ENCODE assay signal across 22 cellular contexts in the genomic region with DNA sequence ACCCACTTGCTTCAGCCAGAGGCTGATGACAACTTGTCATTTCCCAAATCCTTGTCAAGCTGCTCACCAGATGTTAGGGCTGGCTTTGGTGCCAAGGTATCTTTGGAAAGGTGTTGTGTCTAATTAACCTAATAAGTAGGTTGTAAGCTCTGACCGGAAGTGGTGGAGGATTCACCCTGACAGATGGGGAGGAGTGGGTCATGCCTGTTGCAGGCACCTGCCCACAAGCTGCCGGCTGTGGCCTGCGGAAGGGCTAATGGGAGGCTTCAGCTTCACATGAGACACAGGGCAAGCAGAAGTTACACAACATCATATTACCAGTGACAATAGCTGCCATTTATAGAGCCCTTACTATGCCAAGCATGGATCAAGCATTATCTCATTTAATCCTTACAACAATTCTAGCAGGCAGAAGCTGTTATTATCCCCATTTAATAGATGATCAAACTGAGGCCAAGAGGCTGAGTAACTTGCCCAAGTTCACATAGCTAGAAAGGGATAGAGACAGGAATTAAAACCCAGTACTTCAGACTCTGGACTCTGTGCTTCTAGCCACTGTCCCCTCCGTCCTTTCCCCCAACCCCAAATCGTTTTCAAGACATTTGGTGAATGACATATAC.
DNase-seq lines count a peak whose midpoint lies in the region; ATAC-seq and TF ChIP-seq lines count a peak whose summit lies in the region.
"Had no signal": no experiment of that assay in that cellular context is flagged by ENCODE, and none has a peak within 500 bp of the region (broad histone marks: within the 10 kb centered on the region; RNA-seq: fewer than 3 reads in every experiment).

No MANE protein-coding gene starts in this region.

- ATAC-seq in left lobe of liver (no peak), GM21390 (IDR thresholded peaks at IDR 0.05; ENCODE audit: unreplicated experiment) (no peak)
- ATAC-seq: activated CD4-positive, CD25-positive, alpha-beta regulatory T cell treated with anti-CD3 and anti-CD28 coated beads, Interleukin-2, amount 50 U/mL, for 24 hours; activated naive CD8-positive, alpha-beta T cell treated with anti-CD3 and anti-CD28 coated beads, Interleukin-2, amount 50 U/mL, for 24 hours; CD8-positive, alpha-beta T cell; stimulated activated naive B cell treated with anti-CD40 and anti-IgM and Interleukin-4, amounts not matched to agents 10 μg/mL and 1 μg/mL and 100 μg/mL, for 72 hours had no signal

- no peaks in the 10 kb centered on the region for H4K20me1 ChIP-seq in OCI-LY1 (ENCODE audit: insufficient read depth, low read length)

- H3K9me3 ChIP-seq in OCI-LY1 (ENCODE audit: low read length) = 0 out of 2 replicates have a peak, but pooled peaks cover 6% of the 10 kb centered on the region
- H3K9me3 ChIP-seq: SJSA1, thoracic aorta had no signal

- H3F3A ChIP-seq in OCI-LY1 (ENCODE audit: insufficient read depth, low read length) = no peaks in the 10 kb centered on the region

- H3K9me2 ChIP-seq in OCI-LY1 (ENCODE audit: low read depth, low read length) = no peaks in the 10 kb centered on the region

- H3K4me3 ChIP-seq in HL-60 (replicated peaks; ENCODE audit: insufficient read depth, low read length) = no peak overlapping the region
- no peak overlapping the region for H3K4me3 ChIP-seq in OCI-LY1 (ENCODE audit: low read depth, low read length, poor library complexity, severe bottlenecking)
- H3K4me3 ChIP-seq: coronary artery, heart left ventricle, SJSA1, thoracic aorta had no signal

- no peak overlapping the region for H3K9ac ChIP-seq in OCI-LY1 (ENCODE audit: low read length)

- H3K79me2 ChIP-seq in OCI-LY1 (ENCODE audit: insufficient read depth, low read length) = no peaks in the 10 kb centered on the region

- H3K27ac ChIP-seq in HL-60 (replicated peaks) = peak overlapping the region; percentile 21; the same call in 1 of the 2 replicates
- peak overlapping the region; percentile 33 for H3K27ac ChIP-seq in OCI-LY1 (ENCODE audit: low read depth, low read length, poor library complexity, severe bottlenecking)
- H3K27ac ChIP-seq: coronary artery, heart left ventricle, SJSA1, thoracic aorta had no signal

- no peaks in the 10 kb centered on the region for H3K27me3 ChIP-seq in HL-60 (ENCODE audit: insufficient read depth, poor library complexity, severe bottlenecking)
- no peaks in the 10 kb centered on the region for H3K27me3 ChIP-seq in OCI-LY1 (ENCODE audit: insufficient read depth, low read length)
- H3K27me3 ChIP-seq: heart left ventricle, SJSA1 had no signal

- no peak overlapping the region for H3K4me2 ChIP-seq in OCI-LY1 (ENCODE audit: low read length)

- no peak overlapping the region for H2AFZ ChIP-seq in OCI-LY1 (ENCODE audit: low read length)

- TF ChIP-seq CTCF in HL-60 (IDR thresholded peaks at IDR 0.05; ENCODE audit: insufficient read depth, low read length) = no peak
- no peak for TF ChIP-seq CTCF in OCI-LY1 (IDR thresholded peaks at IDR 0.05; ENCODE audit: low read length)

- intact Hi-C loops in posterior vena cava (cut with DNase I) = no loop called here

- H3K4me1 ChIP-seq in OCI-LY1 (ENCODE audit: insufficient read depth, low read length, severe bottlenecking) = peaks cover 39% of the 10 kb centered on the region
- H3K4me1 ChIP-seq: heart left ventricle, SJSA1 had no signal

- DNase-seq in SKM-1 treated with dmso at 0.1 percent for 144 hours (lab: John Stamatoyannopoulos, UW; ENCODE audit: unreplicated experiment) (peak; percentile 29), SKM-1 (lab: John Stamatoyannopoulos, UW; ENCODE audit: unreplicated experiment) (no peak), HL-60 (ENCODE audit: low read depth in 1 of 2, low spot score in 1 of 2) (peak; percentile 66 to 85), posterior vena cava (ENCODE audit: low spot score) (peak; percentile 20), left lobe of liver (ENCODE audit: low spot score) (no peak), NCI-H187 treated with DMSO at 0.1 percent for 48 hours (lab: John Stamatoyannopoulos, UW) (no peak)
- DNase-seq: activated naive CD8-positive, alpha-beta T cell treated with anti-CD3 and anti-CD28 coated beads, Interleukin-2, amount 50 U/mL, for 24 hours; CD8-positive, alpha-beta T cell; DND-41; heart left ventricle; midbrain; MM.1S; NCI-H2029; stimulated activated CD4-positive, alpha-beta T cell treated with anti-CD3 and anti-CD28 coated beads, Interleukin-2, amount 100 ng/mL, for 24 hours; stimulated activated naive B cell treated with anti-CD40 and anti-IgM and Interleukin-4, amounts not matched to agents 10 μg/mL and 1 μg/mL and 100 μg/mL, for 72 hours; T-helper 2 cell had no signal

- H3K36me3 ChIP-seq in OCI-LY1 (ENCODE audit: insufficient read depth, low read length) = no peaks in the 10 kb centered on the region; the same call in 1 of the 2 replicates
- H3K36me3 ChIP-seq: heart left ventricle, SJSA1, thoracic aorta had no signal

Comparison
In these comparisons a context has a peak if more than half of its experiments do, and no peak if none do; other contexts are left out.
1. DNase-seq: peak in SKM-1 treated with dmso at 0.1 percent for 144 hours (single experiment), HL-60 (2 of 2) and posterior vena cava (single experiment); none in SKM-1 (single experiment), left lobe of liver (single experiment) and NCI-H187 treated with DMSO at 0.1 percent for 48 hours (single experiment).